11 cellular contexts compared by ENCODE assay signal in the genomic region with DNA sequence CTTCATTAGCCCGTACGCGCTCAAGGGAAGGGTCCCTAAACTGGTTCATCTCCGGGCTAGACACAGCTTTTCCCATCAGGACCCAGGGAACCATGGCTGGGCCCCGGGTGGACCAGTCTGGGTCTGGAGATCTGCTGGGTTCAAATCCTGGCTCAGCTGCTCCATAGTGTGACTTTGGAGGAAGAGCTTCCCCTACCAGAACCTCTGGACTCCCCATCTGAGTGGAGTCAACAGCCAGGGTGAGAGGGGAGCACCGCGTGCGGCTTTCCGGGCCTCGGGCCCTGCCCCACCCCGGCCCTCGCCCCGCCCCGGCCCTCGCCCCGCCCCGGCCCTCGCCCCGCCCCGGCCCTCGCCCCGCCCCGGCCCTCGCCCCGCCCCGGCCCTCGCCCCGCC. TPM values are rescaled to one million over a fixed set of nuclear protein-coding genes. Genes with fewer than 3 reads are reported as not detected.
DNase-seq lines count a peak whose midpoint lies in the region; ATAC-seq and TF ChIP-seq lines count a peak whose summit lies in the region.
"Had no signal": no experiment of that assay in that cellular context is flagged by ENCODE, and none has a peak within 500 bp of the region (broad histone marks: within the 10 kb centered on the region; RNA-seq: fewer than 3 reads in every experiment).

No MANE protein-coding gene starts in this region.

- ATAC-seq in activated CD4-positive, alpha-beta T cell treated with anti-CD3 and anti-CD28 coated beads for 36 hours, result no peak
- ATAC-seq in foreskin keratinocyte, result peak; percentile 5
- ATAC-seq in stimulated activated naive CD8-positive, alpha-beta T cell treated with anti-CD3 and anti-CD28 coated beads, Interleukin-15, Interleukin-2, amounts not matched to agents 100 U/mL and 50 U/mL, for 24 hours, result peak; percentile 48

- no peaks in the 10 kb centered on the region for H3K36me3 Mint-ChIP-seq in activated CD4-positive, alpha-beta T cell treated with anti-CD3 and anti-CD28 coated beads for 36 hours (ENCODE audit: low read depth)

- H3K9me3 Mint-ChIP-seq in activated CD4-positive, alpha-beta T cell treated with anti-CD3 and anti-CD28 coated beads for 36 hours (ENCODE audit: low read depth), result no peaks in the 10 kb centered on the region

- peaks cover 18% of the 10 kb centered on the region for H3K4me1 Mint-ChIP-seq in activated CD4-positive, alpha-beta T cell treated with anti-CD3 and anti-CD28 coated beads for 36 hours

- CTCF ChIA-PET in activated CD4-positive, alpha-beta T cell treated with anti-CD3 and anti-CD28 coated beads for 36 hours (lab: Charles Lee), result interaction anchor here (0.6 to 1.9 kb wide), 6 partner anchors 21 to 353 kb away, joined by 3 to 5 read pairs (median 4); no protein-coding TSS in a partner anchor
- CTCF ChIA-PET in A673 (lab: Charles Lee), result no interaction called here

- TF ChIP-seq CTCF in foreskin keratinocyte (conservative IDR thresholded peaks at IDR 0.05) (no peak), A673 (conservative IDR thresholded peaks at IDR 0.05; ENCODE audit: low read depth, low read length) (no peak)

- POLR2A ChIA-PET in activated CD4-positive, alpha-beta T cell treated with anti-CD3 and anti-CD28 coated beads for 36 hours (lab: Charles Lee), result interaction anchor here (0.5 kb wide), 1 partner anchor 473 kb away, joined by 4 read pairs; no protein-coding TSS in a partner anchor
- POLR2A ChIA-PET in A673 (lab: Charles Lee; ENCODE audit: low non-redundant PET), result no interaction called here

- no peaks in the 10 kb centered on the region for H3K27me3 Mint-ChIP-seq in activated CD4-positive, alpha-beta T cell treated with anti-CD3 and anti-CD28 coated beads for 36 hours

- H3K27ac ChIP-seq in SJSA1 (no peak overlapping the region), foreskin keratinocyte (no peak overlapping the region), A673 (ENCODE audit: low read depth, low read length, poor library complexity, severe bottlenecking) (no peak overlapping the region)
- H3K27ac ChIP-seq: thoracic aorta had no signal

- H3K36me3 ChIP-seq in SJSA1 (no peaks in the 10 kb centered on the region), A673 (ENCODE audit: insufficient read depth, low read length, poor library complexity, severe bottlenecking) (no peaks in the 10 kb centered on the region)
- H3K36me3 ChIP-seq: thoracic aorta had no signal

- H3K4me3 Mint-ChIP-seq in activated CD4-positive, alpha-beta T cell treated with anti-CD3 and anti-CD28 coated beads for 36 hours, result peak overlapping the region; percentile 69

- intact Hi-C loops in activated CD4-positive, alpha-beta T cell treated with anti-CD3 and anti-CD28 coated beads for 36 hours (cut with DNase I, micrococcal nuclease), result no loop called here
- intact Hi-C loops in A673 (cut with micrococcal nuclease; ENCODE audit: unreplicated experiment), result no loop called here

- H3K27me3 ChIP-seq in SJSA1 (replicated peaks), result peaks cover 10% of the 10 kb centered on the region; the same call in 1 of the 2 replicates
- H3K27me3 ChIP-seq in foreskin keratinocyte, result peaks cover 25% of the 10 kb centered on the region
- H3K27me3 ChIP-seq in A673 (replicated peaks; ENCODE audit: insufficient read depth, low read depth, low read length, poor library complexity), result no peaks in the 10 kb centered on the region

- no TSS peak for BruUV-seq in A673 (replicated peaks; lab: Mats Ljungman, UMichigan)

- H3K27ac Mint-ChIP-seq in activated CD4-positive, alpha-beta T cell treated with anti-CD3 and anti-CD28 coated beads for 36 hours, result no peak overlapping the region

- peak overlapping the region; percentile 33; the same call in 1 of the 2 replicates for H3K4me3 ChIP-seq in SJSA1
- no peak overlapping the region for H3K4me3 ChIP-seq in A673 (ENCODE audit: low read depth, low read length, poor library complexity, severe bottlenecking)

- DNase-seq in activated CD4-positive, alpha-beta T cell treated with anti-CD3 and anti-CD28 coated beads for 36 hours, result no peak
- DNase-seq in activated CD4-positive, alpha-beta T cell treated with anti-CD3 and anti-CD28 coated beads, Interleukin-2, amount 50 U/mL, for 4 hours, result no peak
- no peak for DNase-seq in SJSA1 (ENCODE audit: low read depth in 1 of 2, low spot score in 2 of 2)
- DNase-seq in foreskin keratinocyte, result no peak
- DNase-seq in stimulated activated naive CD8-positive, alpha-beta T cell treated with anti-CD3 and anti-CD28 coated beads, Interleukin-15, Interleukin-2, amounts not matched to agents 100 U/mL and 50 U/mL, for 24 hours, result no peak
- no peak for DNase-seq in cortex of kidney (lab: John Stamatoyannopoulos, UW)
- no peak for DNase-seq in NCI-H2196 treated with DMSO at 0.1 percent for 48 hours (lab: John Stamatoyannopoulos, UW; ENCODE audit: unreplicated experiment)
- DNase-seq in A673 (ENCODE audit: low spot score), result no peak
- DNase-seq: AML-193 had no signal

- H3K9me3 ChIP-seq in SJSA1 (replicated peaks) (no peaks in the 10 kb centered on the region; the same call in 1 of the 2 replicates), A673 (ENCODE audit: low read depth, low read length, poor library complexity, severe bottlenecking) (no peaks in the 10 kb centered on the region)
- H3K9me3 ChIP-seq: thoracic aorta had no signal

- H3K4me1 ChIP-seq in SJSA1 (replicated peaks) (peaks cover 14% of the 10 kb centered on the region), foreskin keratinocyte (no peaks in the 10 kb centered on the region), A673 (ENCODE audit: insufficient read depth, low read length, poor library complexity, severe bottlenecking) (peaks cover 6% of the 10 kb centered on the region)

RNA-seq across cellular contexts. Expression of gene BEGAIN, which starts 41.2 kb away (rescaled TPM):
- total RNA-seq in activated CD4-positive, alpha-beta T cell treated with anti-CD3 and anti-CD28 coated beads for 36 hours, result 1 to 10 TPM; 3.1 to 3.5 TPM
- total RNA-seq in SJSA1 (2014; rRNA removed; shearing (Covaris generic)), result not detected in 2 replicates
- 0.48 and 0.53 TPM in 2 replicates for total RNA-seq in foreskin keratinocyte
- 0.37 and 0.45 TPM in 2 replicates for polyA plus RNA-seq in foreskin keratinocyte
- 0.84 and 1.3 TPM in 2 replicates for total RNA-seq in A673 (2021)
- total RNA-seq: myocyte had no signal
